Comparison of ENCODE assay signal across 8 cellular contexts in genomic region chr22:38705235-38706100, GRCh38. TPM values are rescaled to one million over a fixed set of nuclear protein-coding genes. Genes with fewer than 3 reads are reported as not detected.
A peak's percentile ranks its signal among the peaks of the same experiment; 100 is the strongest.
DNase-seq lines count a peak whose midpoint lies in the region; ATAC-seq and TF ChIP-seq lines count a peak whose summit lies in the region.

TSS of gene GTPBP1 (plus strand) at chr22:38705944. CDS start at chr22:38705956, 12 bp downstream.

- CTCF ChIA-PET in GM10248 (lab: Yijun Ruan, JAX), result interaction anchor here (1.0 to 3.1 kb wide), 4 partner anchors 10 to 443 kb away, joined by 3 to 14 read pairs (median 6); partner anchors contain the start of gene TOMM22

- H3K27me3 ChIP-seq in testis, result no peaks in the 10 kb centered on the region

- H3K36me3 ChIP-seq in testis (ENCODE audit: low read depth, missing control alignments), result no peaks in the 10 kb centered on the region

- no peaks in the 10 kb centered on the region for H3K9me3 Mint-ChIP-seq in activated naive CD8-positive, alpha-beta T cell (ENCODE audit: low read depth)

- DNase-seq in GM10248 (ENCODE audit: extremely low spot score) (peak; percentile 96), NCI-H1105 (lab: John Stamatoyannopoulos, UW) (peak; percentile 99), SKM-1 treated with dmso at 0.1 percent for 144 hours (lab: John Stamatoyannopoulos, UW; ENCODE audit: unreplicated experiment) (peak; percentile 99), glomerular visceral epithelial cell (ENCODE audit: extremely low spot score) (peak; percentile 100), omental fat pad (ENCODE audit: low spot score) (peak; percentile 96), testis (peak; percentile 100)

- H3K27me3 Mint-ChIP-seq in activated naive CD8-positive, alpha-beta T cell, result no peaks in the 10 kb centered on the region

- H3K27ac Mint-ChIP-seq in activated naive CD8-positive, alpha-beta T cell, result peak within 1 kb of the TSS; percentile 95

- peak; percentile 96 for TF ChIP-seq POLR2A in testis (IDR thresholded peaks at IDR 0.05)

- H3K4me1 Mint-ChIP-seq in activated naive CD8-positive, alpha-beta T cell (ENCODE audit: low read depth), result peaks cover 57% of the 10 kb centered on the region

- WGBS in testis, 2 donors, result 0% methylated on average over 35 to 55 of the region's 55 CpGs

- H3K27ac ChIP-seq in testis, result peak within 1 kb of the TSS; percentile 91 to 95

- ATAC-seq in HG02623 (IDR thresholded peaks at IDR 0.05; ENCODE audit: unreplicated experiment), result peak; percentile 61
- ATAC-seq in omental fat pad (ENCODE audit: low FRiP score), result peak; percentile 90

- H3K9me3 ChIP-seq in testis, result no peaks in the 10 kb centered on the region

- H3K36me3 Mint-ChIP-seq in activated naive CD8-positive, alpha-beta T cell, result peaks cover 2% of the 10 kb centered on the region

- intact Hi-C loops in testis (cut with DNase I; ENCODE audit: low total_unique reads), result loop anchor here (10.0 kb wide), 1 partner anchor 49 kb away; the partner anchor contains the start of gene SUN2

- H3K4me1 ChIP-seq in testis, result peaks cover 26% of the 10 kb centered on the region

- peak within 1 kb of the TSS; percentile 94 for H3K4me3 Mint-ChIP-seq in activated naive CD8-positive, alpha-beta T cell

- no peak for TF ChIP-seq CTCF in GM10248 (IDR thresholded peaks at IDR 0.05; ENCODE audit: control extremely low read depth, extremely low read depth, low read depth, missing control alignments)
- TF ChIP-seq CTCF in omental fat pad (IDR thresholded peaks at IDR 0.05), result no peak
- peak in 1 of 3 experiments; percentile 4 for TF ChIP-seq CTCF in testis (IDR thresholded peaks at IDR 0.05)

- H3K4me3 ChIP-seq in testis, result peak within 1 kb of the TSS; percentile 83 to 89

- POLR2A ChIA-PET in GM10248 (lab: Yijun Ruan, JAX), result interaction anchor here (0.7 to 1.0 kb wide), 3 partner anchors 24 to 166 kb away, joined by 3 to 5 read pairs (median 3); partner anchors contain the start of genes CBX6 and TOMM22

RNA-seq across cellular contexts. Expression of gene GTPBP1, which starts in this region (rescaled TPM):
- 10 to 100 TPM; 31.3 to 75.7 (median 51.4) TPM for total RNA-seq in omental fat pad
- 10 to 100 TPM; 81.5 to 89.8 TPM for total RNA-seq in testis
- 53.1 TPM for polyA plus RNA-seq in testis (ENCODE audit: insufficient read depth, low read depth, low replicate concordance)

Comparison
In these comparisons a context has a peak if more than half of its experiments do, and no peak if none do; other contexts are left out.
1. Peak in every context shown above with its lines: DNase-seq, ATAC-seq, H3K4me3 ChIP-seq and H3K27ac ChIP-seq.